In genomic region chr4:83150563-83151330, GRCh38 we compare ENCODE assay signal across 18 cellular contexts. TPM values are rescaled to one million over a fixed set of nuclear protein-coding genes. Genes with fewer than 3 reads are reported as not detected.
DNase-seq lines count a peak whose midpoint lies in the region; ATAC-seq, FAIRE-seq and TF ChIP-seq lines count a peak whose summit lies in the region.
"Had no signal": no experiment of that assay in that cellular context is flagged by ENCODE, and none has a peak within 500 bp of the region (broad histone marks: within the 10 kb centered on the region; RNA-seq: fewer than 3 reads in every experiment).

No MANE protein-coding gene starts in this region.

- peaks cover 9% of the 10 kb centered on the region for H3K4me1 Mint-ChIP-seq in activated CD4-positive, alpha-beta memory T cell treated with anti-CD3 and anti-CD28 coated beads for 36 hours (ENCODE audit: low read depth)
- H3K4me1 Mint-ChIP-seq: brain had no signal

- H3K9ac ChIP-seq in HepG2 (ENCODE audit: insufficient read depth, low read depth, low read length) = no peak overlapping the region

- H3K36me3 ChIP-seq in HepG2 (replicated peaks in 1 of 2; ENCODE audit: control insufficient read depth in 1 of 2, insufficient read depth in 2 of 2, low read length in 2 of 2) = no peaks in the 10 kb centered on the region
- H3K36me3 ChIP-seq: HAP-1 had no signal

- DNase-seq in EH (ENCODE audit: low read depth) (peak; percentile 39), M059J (ENCODE audit: low read depth) (peak; percentile 62), cardiac fibroblast (ENCODE audit: low read depth in 2 of 2) (peak; percentile 15 to 60), HepG2 (ENCODE audit: low spot score) (peak; percentile 43), T-helper 9 cell (no peak)
- no peak for DNase-seq in activated CD4-positive, alpha-beta memory T cell treated with anti-CD3 and anti-CD28 coated beads for 36 hours
- DNase-seq: activated naive CD4-positive, alpha-beta T cell treated with Interleukin-2 at 50 U/mL for 16 hours; DMS79 treated with DMSO at 0.1 percent for 48 hours; effector memory CD4-positive, alpha-beta T cell; NCI-H1694; NCI-H524; posterior cingulate gyrus; stimulated activated CD4-positive, alpha-beta T cell treated with anti-CD3 and anti-CD28 coated beads, Interleukin-15, amount 100 ng/mL, for 24 hours had no signal

- intact Hi-C loops in HepG2 (cut with micrococcal nuclease; ENCODE audit: unreplicated experiment) = no loop called here
- intact Hi-C loops in activated CD4-positive, alpha-beta memory T cell treated with anti-CD3 and anti-CD28 coated beads for 36 hours (cut with micrococcal nuclease) = no loop called here

- 38% methylated on average over 11 of the region's 11 CpGs for WGBS in HepG2 (ENCODE audit: low lambda C conversion rate)

- no peak overlapping the region for H3K27ac Mint-ChIP-seq in activated CD4-positive, alpha-beta memory T cell treated with anti-CD3 and anti-CD28 coated beads for 36 hours
- H3K27ac Mint-ChIP-seq: brain had no signal

- POLR2A ChIA-PET in HepG2 (lab: Yijun Ruan, JAX) = interaction anchor here (1.4 kb wide), 1 partner anchor 10 kb away, joined by 5 read pairs; no protein-coding TSS in a partner anchor
- POLR2A ChIA-PET in activated CD4-positive, alpha-beta memory T cell treated with anti-CD3 and anti-CD28 coated beads for 36 hours (lab: Charles Lee) = no interaction called here

- no peak for TF ChIP-seq EP300 in HepG2 (IDR thresholded peaks at IDR 0.05; ENCODE audit: low read depth in 2 of 2, low read length in 2 of 2)
- no peak for TF ChIP-seq EP300 in HepG2 (CRISPR knock-in tag; IDR thresholded peaks at IDR 0.05; ENCODE audit: borderline replicate concordance)

- no peak overlapping the region for H3K27ac ChIP-seq in HepG2 (ENCODE audit: extremely low read length, insufficient read depth, low read length)

- H3K9me3 ChIP-seq in HepG2 (ENCODE audit: low read length) = no peaks in the 10 kb centered on the region
- H3K9me3 ChIP-seq: HAP-1 had no signal

- H3K36me3 Mint-ChIP-seq in activated CD4-positive, alpha-beta memory T cell treated with anti-CD3 and anti-CD28 coated beads for 36 hours = no peaks in the 10 kb centered on the region
- H3K36me3 Mint-ChIP-seq: brain had no signal

- H3K4me3 Mint-ChIP-seq in activated CD4-positive, alpha-beta memory T cell treated with anti-CD3 and anti-CD28 coated beads for 36 hours = no peak overlapping the region
- H3K4me3 Mint-ChIP-seq: brain had no signal

- no peak for FAIRE-seq in HepG2 (lab: Jason Lieb, UNC)
- FAIRE-seq: frontal cortex had no signal

- H3K79me2 ChIP-seq in HepG2 (ENCODE audit: insufficient read depth, low read length) = no peaks in the 10 kb centered on the region

- no peaks in the 10 kb centered on the region for H3K27me3 Mint-ChIP-seq in activated CD4-positive, alpha-beta memory T cell treated with anti-CD3 and anti-CD28 coated beads for 36 hours

- no peak for TF ChIP-seq POLR2A in HepG2 (IDR thresholded peaks at IDR 0.05; ENCODE audit: insufficient read depth in 1 of 2, low read depth in 2 of 2, low read length in 2 of 2)

- no peak for TF ChIP-seq RAD21 in HepG2 (CRISPR knock-in tag; IDR thresholded peaks at IDR 0.05)

- H3K27me3 ChIP-seq in HepG2 (ENCODE audit: control insufficient read depth in 1 of 2, insufficient read depth in 2 of 2, low read length in 2 of 2) = no peaks in the 10 kb centered on the region; a peak in 1 of 5 replicates

- in situ Hi-C loops in HepG2 (cut with HindIII; ENCODE audit: extremely low pct_ligation_motif_present, low pct_unique_long_range_greater_than_20kb) = no loop called here

- peak overlapping the region; percentile 15; the same call in 1 of the 2 replicates for H3K4me2 ChIP-seq in HepG2 (ENCODE audit: low read depth, low read length)

- peaks cover 32% of the 10 kb centered on the region for H3K4me1 ChIP-seq in HepG2 (ENCODE audit: insufficient read depth, low read length)

- no peak overlapping the region for H2AFZ ChIP-seq in HepG2 (ENCODE audit: low read length)

- no TSS peak for BruUV-seq in HepG2 (replicated peaks; lab: Mats Ljungman, UMichigan)

- no peak for TF ChIP-seq CTCF in cardiac fibroblast (IDR thresholded peaks at IDR 0.05; ENCODE audit: low read depth, low read length)
- no peak for TF ChIP-seq CTCF in HepG2 (CRISPR knock-in tag; IDR thresholded peaks at IDR 0.05)

- peak; percentile 34; the same call in 1 of the 3 replicates for ATAC-seq in HepG2
- ATAC-seq in GM19397 (IDR thresholded peaks at IDR 0.05; ENCODE audit: unreplicated experiment) = no peak
- no peak for ATAC-seq in GM21526 (IDR thresholded peaks at IDR 0.05; ENCODE audit: low FRiP score, unreplicated experiment)

- no peaks in the 10 kb centered on the region for H3K9me3 Mint-ChIP-seq in activated CD4-positive, alpha-beta memory T cell treated with anti-CD3 and anti-CD28 coated beads for 36 hours
- H3K9me3 Mint-ChIP-seq: brain had no signal

- H3K4me3 ChIP-seq in cardiac fibroblast (replicated peaks in 1 of 2; ENCODE audit: low read depth in 2 of 2, low read length in 2 of 2) = no peak overlapping the region
- no peak overlapping the region for H3K4me3 ChIP-seq in HepG2 (replicated peaks in 1 of 3; ENCODE audit: insufficient read depth in 1 of 3, low read depth in 2 of 3, low read length in 3 of 3)
- H3K4me3 ChIP-seq: HAP-1 had no signal

- H4K20me1 ChIP-seq in HepG2 (ENCODE audit: insufficient read depth, low read length) = no peaks in the 10 kb centered on the region

- CTCF ChIA-PET in HepG2 (lab: Yijun Ruan, JAX; ENCODE audit: low intra/inter-chr PET ratio, low total read pairs) = no interaction called here
- CTCF ChIA-PET in activated CD4-positive, alpha-beta memory T cell treated with anti-CD3 and anti-CD28 coated beads for 36 hours (lab: Charles Lee) = no interaction called here

TF ChIP-seq in HepG2, 621 proteins besides CTCF, POLR2A, EP300 and RAD21:
- peak; percentile 56; the same call in 1 of the 2 replicates for TF ChIP-seq ETV5 (CRISPR knock-in tag; IDR thresholded peaks at IDR 0.05; ENCODE audit: borderline replicate concordance)
- TF ChIP-seq ZSCAN9 (CRISPR knock-in tag; IDR thresholded peaks at IDR 0.05; ENCODE audit: borderline replicate concordance) = no peak
- TF ChIP-seq FOSL1 (CRISPR knock-in tag; IDR thresholded peaks at IDR 0.05; ENCODE audit: borderline replicate concordance) = 0 out of 2 replicates have a peak, but pooled peaks have one; percentile 34
- no peak for TF ChIP-seq ZNF224 (CRISPR knock-in tag; IDR thresholded peaks at IDR 0.05)
- peak; percentile 60 for TF ChIP-seq FOSL2 (CRISPR knock-in tag; IDR thresholded peaks at IDR 0.05)
- no peak for TF ChIP-seq RBM22 (optimal IDR thresholded peaks at IDR 0.05; ENCODE audit: low read length)
- no peak for TF ChIP-seq ZBTB1 (CRISPR knock-in tag; IDR thresholded peaks at IDR 0.05; ENCODE audit: borderline replicate concordance)
TF ChIP-seq in HepG2: peak in this region for 3.

RNA-seq across cellular contexts. Expression of gene PLAC8, which starts 36.2 kb away (rescaled TPM):
- total RNA-seq in M059J (2014; rRNA removed; shearing (Covaris generic)) = 122 and 240 TPM in 2 replicates
- 3.0 and 4.1 TPM in 2 replicates for total RNA-seq in HepG2 (2016; rRNA removed; fragmentation: Illumina TruSeq; extraction: Trizol)
- 0.26 TPM in 1 of 2 replicates, not detected in the other for total RNA-seq in HepG2 (2016; cell fraction: cytosol; rRNA removed; fragmentation: Illumina TruSeq; extraction: Trizol; ENCODE audit: low read depth)
- total RNA-seq in HepG2 (2016; cell fraction: insoluble cytoplasmic fraction; rRNA removed; fragmentation: Illumina TruSeq; extraction: Trizol) = 4.4 and 5.4 TPM in 2 replicates
- total RNA-seq in HepG2 (2016; cell fraction: membrane; rRNA removed; fragmentation: Illumina TruSeq; extraction: Trizol) = 0.41 and 1.4 TPM in 2 replicates
- total RNA-seq in HepG2 (2016; cell fraction: nucleus; rRNA removed; fragmentation: Illumina TruSeq; extraction: Trizol) = 0.62 and 2.0 TPM in 2 replicates
- 114 and 174 TPM in 2 replicates for polyA plus RNA-seq in HepG2 (2011; rRNA removed)
- 89.3 and 91.5 TPM in 2 replicates for polyA plus RNA-seq in HepG2 (2011; cell fraction: cytosol; rRNA removed)
- polyA plus RNA-seq in HepG2 (2011; cell fraction: nucleus; rRNA removed) = 32.8 and 35.4 TPM in 2 replicates
- polyA plus RNA-seq in HepG2 (2012) = 48.6 and 109 TPM in 2 replicates
- 0.60 and 0.87 TPM in 2 replicates for polyA plus RNA-seq in HepG2 (2016; cell fraction: cytosol; fragmentation: Illumina TruSeq; extraction: Trizol; ENCODE audit: low read depth)
- 2.7 and 7.6 TPM in 2 replicates for polyA plus RNA-seq in HepG2 (2016; cell fraction: insoluble cytoplasmic fraction; fragmentation: Illumina TruSeq; extraction: Trizol; ENCODE audit: low read depth)
- 1.3 and 1.9 TPM in 2 replicates for polyA plus RNA-seq in HepG2 (2016; cell fraction: membrane; fragmentation: Illumina TruSeq; extraction: Trizol; ENCODE audit: low read depth)
- 2.5 and 2.6 TPM in 2 replicates for polyA plus RNA-seq in HepG2 (2016; cell fraction: nucleus; fragmentation: Illumina TruSeq; extraction: Trizol; ENCODE audit: insufficient read depth, low read depth)
- 14.2 and 63.9 TPM in 2 replicates for polyA minus RNA-seq in HepG2 (2011; rRNA and poly(A)+ RNA removed; ENCODE audit: low replicate concordance)
- 51.4 and 53.3 TPM in 2 replicates for polyA minus RNA-seq in HepG2 (2011; cell fraction: cytosol; rRNA and poly(A)+ RNA removed)
- 30.3 and 46.6 TPM in 2 replicates for polyA minus RNA-seq in HepG2 (2011; cell fraction: nucleus; rRNA and poly(A)+ RNA removed)
- total RNA-seq in activated CD4-positive, alpha-beta memory T cell treated with anti-CD3 and anti-CD28 coated beads for 36 hours = 10 to 100 TPM; 16.9 to 17.9 TPM

Comparison
In these comparisons a context has a peak if more than half of its experiments do, and no peak if none do; other contexts are left out.
1. DNase-seq: peak in EH (single experiment), M059J (single experiment), cardiac fibroblast (2 of 2) and HepG2 (single experiment); none in activated CD4-positive, alpha-beta memory T cell treated with anti-CD3 and anti-CD28 coated beads for 36 hours (single experiment) and T-helper 9 cell (single experiment).